1 cellular context compared by ENCODE assay signal in genomic region chr3:172101107-172101506, GRCh38.
TF ChIP-seq lines count a peak whose summit lies in the region.

No MANE protein-coding gene starts in this region.

TF ChIP-seq in HepG2, 621 proteins besides CTCF, POLR2A, EP300 and RAD21 (continued from another document and continues in another):
- TF ChIP-seq PRDM10 (CRISPR knock-in tag; IDR thresholded peaks at IDR 0.05; ENCODE audit: low read depth) (0 out of 2 replicates have a peak, but pooled peaks have one; percentile 38), ZNF232 (CRISPR knock-in tag; IDR thresholded peaks at IDR 0.05; ENCODE audit: borderline replicate concordance) (peak; percentile 100), IRF9 (CRISPR knock-in tag; IDR thresholded peaks at IDR 0.05; ENCODE audit: borderline replicate concordance) (no peak), MAFK (conservative IDR thresholded peaks at IDR 0.05 in 1 of 2, IDR thresholded peaks at IDR 0.05 in 1 of 2; ENCODE audit: low read length in 2 of 2) (no peak), THYN1 (CRISPR knock-in tag; IDR thresholded peaks at IDR 0.05; ENCODE audit: borderline replicate concordance, low read depth) (no peak), KLF15 (CRISPR knock-in tag; IDR thresholded peaks at IDR 0.05; ENCODE audit: borderline replicate concordance) (no peak), ZNF674 (CRISPR knock-in tag; IDR thresholded peaks at IDR 0.05; ENCODE audit: low read depth) (no peak), HNRNPK (IDR thresholded peaks at IDR 0.05; ENCODE audit: low read depth, low read length, poor library complexity, severe bottlenecking) (no peak), ZNF333 (CRISPR knock-in tag; IDR thresholded peaks at IDR 0.05; ENCODE audit: borderline replicate concordance) (no peak), KDM4B (CRISPR knock-in tag; IDR thresholded peaks at IDR 0.05) (peak; percentile 53; the same call in 1 of the 2 replicates), KDM1A (CRISPR knock-in tag; IDR thresholded peaks at IDR 0.05) (no peak), ZNF816 (CRISPR knock-in tag; IDR thresholded peaks at IDR 0.05; ENCODE audit: borderline replicate concordance) (no peak; the same call in 1 of the 2 replicates), ZNF12 (CRISPR knock-in tag; IDR thresholded peaks at IDR 0.05) (no peak; the same call in 1 of the 2 replicates), ERF (CRISPR knock-in tag; IDR thresholded peaks at IDR 0.05) (peak; percentile 71; the same call in 1 of the 2 replicates), ZNF234 (CRISPR knock-in tag; conservative IDR thresholded peaks at IDR 0.05) (no peak), ZNF547 (CRISPR knock-in tag; IDR thresholded peaks at IDR 0.05) (no peak), ESRRA (CRISPR knock-in tag; IDR thresholded peaks at IDR 0.05; ENCODE audit: low read depth) (peak; percentile 23; the same call in 1 of the 2 replicates), POLR2G (IDR thresholded peaks at IDR 0.05; ENCODE audit: low read depth, low read length) (no peak; the same call in 1 of the 2 replicates), SP1 (IDR thresholded peaks at IDR 0.05) (no peak), SP1 (CRISPR knock-in tag; IDR thresholded peaks at IDR 0.05) (no peak), EEA1 (CRISPR knock-in tag; IDR thresholded peaks at IDR 0.05; ENCODE audit: borderline replicate concordance) (no peak), ZNF570 (CRISPR knock-in tag; IDR thresholded peaks at IDR 0.05; ENCODE audit: borderline replicate concordance) (no peak), FOXK1 (CRISPR knock-in tag; IDR thresholded peaks at IDR 0.05; ENCODE audit: borderline replicate concordance, low read depth) (peak; percentile 71; the same call in 1 of the 2 replicates), ZSCAN9 (CRISPR knock-in tag; IDR thresholded peaks at IDR 0.05; ENCODE audit: borderline replicate concordance) (peak; percentile 82), ATF3 (CRISPR knock-in tag; IDR thresholded peaks at IDR 0.05) (peak; percentile 52; the same call in 1 of the 2 replicates), ARID5B (CRISPR knock-in tag; IDR thresholded peaks at IDR 0.05) (peak; percentile 97), ZBTB38 (CRISPR knock-in tag; IDR thresholded peaks at IDR 0.05) (no peak), ZNF24 (IDR thresholded peaks at IDR 0.05) (no peak), ZNF282 (IDR thresholded peaks at IDR 0.05; ENCODE audit: partially characterized antibody) (no peak)
- TF ChIP-seq, protein P1, sequence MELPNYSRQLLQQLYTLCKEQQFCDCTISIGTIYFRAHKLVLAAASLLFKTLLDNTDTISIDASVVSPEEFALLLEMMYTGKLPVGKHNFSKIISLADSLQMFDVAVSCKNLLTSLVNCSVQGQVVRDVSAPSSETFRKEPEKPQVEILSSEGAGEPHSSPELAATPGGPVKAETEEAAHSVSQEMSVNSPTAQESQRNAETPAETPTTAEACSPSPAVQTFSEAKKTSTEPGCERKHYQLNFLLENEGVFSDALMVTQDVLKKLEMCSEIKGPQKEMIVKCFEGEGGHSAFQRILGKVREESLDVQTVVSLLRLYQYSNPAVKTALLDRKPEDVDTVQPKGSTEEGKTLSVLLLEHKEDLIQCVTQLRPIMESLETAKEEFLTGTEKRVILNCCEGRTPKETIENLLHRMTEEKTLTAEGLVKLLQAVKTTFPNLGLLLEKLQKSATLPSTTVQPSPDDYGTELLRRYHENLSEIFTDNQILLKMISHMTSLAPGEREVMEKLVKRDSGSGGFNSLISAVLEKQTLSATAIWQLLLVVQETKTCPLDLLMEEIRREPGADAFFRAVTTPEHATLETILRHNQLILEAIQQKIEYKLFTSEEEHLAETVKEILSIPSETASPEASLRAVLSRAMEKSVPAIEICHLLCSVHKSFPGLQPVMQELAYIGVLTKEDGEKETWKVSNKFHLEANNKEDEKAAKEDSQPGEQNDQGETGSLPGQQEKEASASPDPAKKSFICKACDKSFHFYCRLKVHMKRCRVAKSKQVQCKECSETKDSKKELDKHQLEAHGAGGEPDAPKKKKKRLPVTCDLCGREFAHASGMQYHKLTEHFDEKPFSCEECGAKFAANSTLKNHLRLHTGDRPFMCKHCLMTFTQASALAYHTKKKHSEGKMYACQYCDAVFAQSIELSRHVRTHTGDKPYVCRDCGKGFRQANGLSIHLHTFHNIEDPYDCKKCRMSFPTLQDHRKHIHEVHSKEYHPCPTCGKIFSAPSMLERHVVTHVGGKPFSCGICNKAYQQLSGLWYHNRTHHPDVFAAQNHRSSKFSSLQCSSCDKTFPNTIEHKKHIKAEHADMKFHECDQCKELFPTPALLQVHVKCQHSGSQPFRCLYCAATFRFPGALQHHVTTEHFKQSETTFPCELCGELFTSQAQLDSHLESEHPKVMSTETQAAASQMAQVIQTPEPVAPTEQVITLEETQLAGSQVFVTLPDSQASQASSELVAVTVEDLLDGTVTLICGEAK (IDR thresholded peaks at IDR 0.05): no peak
- TF ChIP-seq, protein P1 (CRISPR knock-in tag; IDR thresholded peaks at IDR 0.05): no peak
- TF ChIP-seq, protein P2, sequence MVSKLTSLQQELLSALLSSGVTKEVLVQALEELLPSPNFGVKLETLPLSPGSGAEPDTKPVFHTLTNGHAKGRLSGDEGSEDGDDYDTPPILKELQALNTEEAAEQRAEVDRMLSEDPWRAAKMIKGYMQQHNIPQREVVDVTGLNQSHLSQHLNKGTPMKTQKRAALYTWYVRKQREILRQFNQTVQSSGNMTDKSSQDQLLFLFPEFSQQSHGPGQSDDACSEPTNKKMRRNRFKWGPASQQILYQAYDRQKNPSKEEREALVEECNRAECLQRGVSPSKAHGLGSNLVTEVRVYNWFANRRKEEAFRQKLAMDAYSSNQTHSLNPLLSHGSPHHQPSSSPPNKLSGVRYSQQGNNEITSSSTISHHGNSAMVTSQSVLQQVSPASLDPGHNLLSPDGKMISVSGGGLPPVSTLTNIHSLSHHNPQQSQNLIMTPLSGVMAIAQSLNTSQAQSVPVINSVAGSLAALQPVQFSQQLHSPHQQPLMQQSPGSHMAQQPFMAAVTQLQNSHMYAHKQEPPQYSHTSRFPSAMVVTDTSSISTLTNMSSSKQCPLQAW (CRISPR knock-in tag; IDR thresholded peaks at IDR 0.05): no peak
- TF ChIP-seq, protein P3, sequence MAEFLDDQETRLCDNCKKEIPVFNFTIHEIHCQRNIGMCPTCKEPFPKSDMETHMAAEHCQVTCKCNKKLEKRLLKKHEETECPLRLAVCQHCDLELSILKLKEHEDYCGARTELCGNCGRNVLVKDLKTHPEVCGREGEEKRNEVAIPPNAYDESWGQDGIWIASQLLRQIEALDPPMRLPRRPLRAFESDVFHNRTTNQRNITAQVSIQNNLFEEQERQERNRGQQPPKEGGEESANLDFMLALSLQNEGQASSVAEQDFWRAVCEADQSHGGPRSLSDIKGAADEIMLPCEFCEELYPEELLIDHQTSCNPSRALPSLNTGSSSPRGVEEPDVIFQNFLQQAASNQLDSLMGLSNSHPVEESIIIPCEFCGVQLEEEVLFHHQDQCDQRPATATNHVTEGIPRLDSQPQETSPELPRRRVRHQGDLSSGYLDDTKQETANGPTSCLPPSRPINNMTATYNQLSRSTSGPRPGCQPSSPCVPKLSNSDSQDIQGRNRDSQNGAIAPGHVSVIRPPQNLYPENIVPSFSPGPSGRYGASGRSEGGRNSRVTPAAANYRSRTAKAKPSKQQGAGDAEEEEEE (CRISPR knock-in tag; IDR thresholded peaks at IDR 0.05; ENCODE audit: borderline replicate concordance): no peak
